In the genomic region with DNA sequence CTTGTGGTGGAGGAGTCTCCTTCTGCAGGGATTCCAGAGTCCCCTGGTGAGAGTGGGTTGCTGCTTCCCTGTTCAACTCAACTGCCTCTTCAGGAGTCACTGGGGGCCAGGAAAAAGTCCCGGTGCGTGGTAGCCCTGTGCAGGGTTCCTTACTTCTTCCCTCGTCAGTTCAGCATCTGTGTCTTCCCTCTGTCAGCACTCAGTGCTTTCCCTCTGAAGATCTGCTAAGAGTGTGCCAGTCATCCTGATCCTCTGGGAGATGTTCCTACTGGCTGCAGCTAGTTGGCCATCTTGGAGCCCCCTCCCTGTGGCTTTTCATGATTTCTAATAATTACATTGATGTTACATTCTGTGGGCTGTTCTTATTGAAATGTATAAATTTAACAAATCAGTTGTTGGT, we compare ENCODE assay signal across 16 cellular contexts. TPM values are rescaled to one million over a fixed set of nuclear protein-coding genes. Genes with fewer than 3 reads are reported as not detected.
A peak's percentile ranks its signal among the peaks of the same experiment; 100 is the strongest.
DNase-seq lines count a peak whose midpoint lies in the region; ATAC-seq, FAIRE-seq and TF ChIP-seq lines count a peak whose summit lies in the region.
"Had no signal": no experiment of that assay in that cellular context is flagged by ENCODE, and none has a peak within 500 bp of the region (broad histone marks: within the 10 kb centered on the region; RNA-seq: fewer than 3 reads in every experiment).

No MANE protein-coding gene starts in this region.

- no peak for TF ChIP-seq CTCF in IMR-90 (conservative IDR thresholded peaks at IDR 0.05; ENCODE audit: low read depth, low read length)
- TF ChIP-seq CTCF in endodermal cell (conservative IDR thresholded peaks at IDR 0.05): no peak
- TF ChIP-seq CTCF in mesothelial cell of epicardium (IDR thresholded peaks at IDR 0.05; ENCODE audit: unreplicated experiment): no peak
- no peak for TF ChIP-seq CTCF in lower leg skin (IDR thresholded peaks at IDR 0.05)

- no peak for TF ChIP-seq RAD21 in IMR-90 (IDR thresholded peaks at IDR 0.05; ENCODE audit: low read length)

- no peak overlapping the region; the same call in 1 of the 2 replicates for H3K14ac ChIP-seq in IMR-90 (replicated peaks; ENCODE audit: low read depth, low read length)

- H3K4me2 ChIP-seq in IMR-90 (ENCODE audit: low read depth, low read length): no peak overlapping the region

- no peak; the same call in 1 of the 2 replicates for ATAC-seq in IMR-90 (ENCODE audit: low read depth)
- ATAC-seq in GM21619 (IDR thresholded peaks at IDR 0.05; ENCODE audit: unreplicated experiment): no peak

- peak overlapping the region; percentile 20 for H3K27ac Mint-ChIP-seq in endodermal cell
- peak overlapping the region; percentile 51 for H3K27ac Mint-ChIP-seq in mesothelial cell of epicardium

- no peak overlapping the region for H2BK120ac ChIP-seq in IMR-90 (ENCODE audit: low read depth, low read length)

- peaks cover 64% of the 10 kb centered on the region for H4K20me1 ChIP-seq in IMR-90 (ENCODE audit: insufficient read depth, low read length)

- no peak overlapping the region for H3K56ac ChIP-seq in IMR-90 (ENCODE audit: extremely low read depth, insufficient read depth, low read length)

- H3K4me3 Mint-ChIP-seq in endodermal cell: no peak overlapping the region
- H3K4me3 Mint-ChIP-seq in mesothelial cell of epicardium: no peak overlapping the region
- H3K4me3 Mint-ChIP-seq: CD14-positive monocyte had no signal

- BruUV-seq in IMR-90 (replicated peaks; lab: Mats Ljungman, UMichigan): no TSS peak

- no peak overlapping the region for H3K18ac ChIP-seq in IMR-90 (ENCODE audit: low read depth, low read length)

- no peak overlapping the region for H2BK20ac ChIP-seq in IMR-90 (ENCODE audit: low read depth, low read length)

- dilution Hi-C loops in IMR-90 (cut with HindIII; ENCODE audit: low sequenced_read_pairs, unreplicated experiment): no loop called here

- DNase-seq in IMR-90: no peak
- DNase-seq in endodermal cell: no peak
- DNase-seq in mesothelial cell of epicardium (ENCODE audit: low spot score in 2 of 2, unreplicated experiment in 2 of 2): no peak
- DNase-seq in G401 (ENCODE audit: low spot score): no peak
- DNase-seq in H54 (ENCODE audit: insufficient read length, low spot score): no peak
- no peak for DNase-seq in lower leg skin (ENCODE audit: low spot score in 2 of 2)
- DNase-seq: AML-193, MM.1S, NCI-H1092, NCI-H2081 treated with DMSO at 0.1 percent for 48 hours, Peyer's patch, SHP77 had no signal

- intact Hi-C loops in IMR-90 (cut with micrococcal nuclease): loop anchor here (5.0 kb wide), 1 partner anchor 36 kb away; no protein-coding TSS in a partner anchor
- intact Hi-C loops in lower leg skin (cut with DNase I; ENCODE audit: low total_unique reads): no loop called here

- no peak for TF ChIP-seq POLR2A in IMR-90 (IDR thresholded peaks at IDR 0.05; ENCODE audit: low read depth, low read length)
- no peak for TF ChIP-seq POLR2A in H54 (IDR thresholded peaks at IDR 0.05; ENCODE audit: low read depth, low read length)
- no peak for TF ChIP-seq POLR2A in lower leg skin (IDR thresholded peaks at IDR 0.05)

- no peak overlapping the region for H4K91ac ChIP-seq in IMR-90 (ENCODE audit: insufficient read depth, low read depth, low read length)

- POLR2A ChIA-PET in IMR-90 (lab: Charles Lee; ENCODE audit: unreplicated experiment): no interaction called here

- peaks cover 4% of the 10 kb centered on the region; the same call in 1 of the 2 replicates for H3K4me1 ChIP-seq in IMR-90 (ENCODE audit: control insufficient read depth, insufficient read depth, low read length)
- no peaks in the 10 kb centered on the region for H3K4me1 ChIP-seq in endodermal cell (ENCODE audit: control insufficient read depth, insufficient read depth, low read length)
- H3K4me1 ChIP-seq: HAP-1, Peyer's patch had no signal

- CTCF ChIA-PET in IMR-90 (lab: Yijun Ruan, JAX): no interaction called here

- H2BK15ac ChIP-seq in IMR-90 (ENCODE audit: low read depth, low read length): no peak overlapping the region

- peaks cover 20% of the 10 kb centered on the region for H3K9me1 ChIP-seq in IMR-90 (ENCODE audit: insufficient read depth, low read length)

- H3K27me3 ChIP-seq in IMR-90 (ENCODE audit: control insufficient read depth, insufficient read depth, low read length) (no peaks in the 10 kb centered on the region), endodermal cell (ENCODE audit: control insufficient read depth, insufficient read depth, low read length, poor library complexity, severe bottlenecking) (no peaks in the 10 kb centered on the region)
- H3K27me3 ChIP-seq: Peyer's patch had no signal

- no peak for FAIRE-seq in H54 (lab: Jason Lieb, UNC)

- H3K9me3 ChIP-seq in IMR-90 (ENCODE audit: control insufficient read depth, insufficient read depth, low read length) (no peaks in the 10 kb centered on the region), endodermal cell (ENCODE audit: control insufficient read depth, low read length) (no peaks in the 10 kb centered on the region)
- H3K9me3 ChIP-seq: HAP-1, Peyer's patch had no signal

- no peak overlapping the region for H3K4me3 ChIP-seq in IMR-90 (ENCODE audit: insufficient read depth, low read depth, low read length)
- no peak overlapping the region for H3K4me3 ChIP-seq in endodermal cell (ENCODE audit: low read length)
- no peak overlapping the region for H3K4me3 ChIP-seq in lower leg skin (ENCODE audit: low read depth, poor library complexity, severe bottlenecking)
- H3K4me3 ChIP-seq: HAP-1, Peyer's patch, SK-N-MC had no signal

- H2BK5ac ChIP-seq in IMR-90 (ENCODE audit: low read depth, low read length, poor library complexity, severe bottlenecking): no peak overlapping the region

- H3K4me1 Mint-ChIP-seq in endodermal cell (peaks cover 11% of the 10 kb centered on the region), mesothelial cell of epicardium (peaks cover 2% of the 10 kb centered on the region)

- no peak overlapping the region for H3K23ac ChIP-seq in IMR-90 (ENCODE audit: low read depth, low read length)

- no peak overlapping the region for H3K27ac ChIP-seq in IMR-90 (ENCODE audit: insufficient read depth, low read length)
- H3K27ac ChIP-seq in endodermal cell (ENCODE audit: low read depth, low read length): no peak overlapping the region
- H3K27ac ChIP-seq: Peyer's patch, SK-N-MC had no signal

- H3K27me3 Mint-ChIP-seq in endodermal cell (ENCODE audit: insufficient read depth) (no peaks in the 10 kb centered on the region), mesothelial cell of epicardium (ENCODE audit: low read depth) (no peaks in the 10 kb centered on the region)

- no peak overlapping the region for H2AK5ac ChIP-seq in IMR-90 (ENCODE audit: low read depth, low read length)

- H3K36me3 ChIP-seq in IMR-90 (ENCODE audit: control insufficient read depth, insufficient read depth, low read length) (no peaks in the 10 kb centered on the region), endodermal cell (ENCODE audit: control insufficient read depth, insufficient read depth, low read length) (peaks cover 7% of the 10 kb centered on the region)
- H3K36me3 ChIP-seq: HAP-1, Peyer's patch had no signal

- H3K79me1 ChIP-seq in IMR-90 (ENCODE audit: low read depth in 1 of 2, low read length in 2 of 2): peaks cover 21 to 84% of the 10 kb centered on the region in 2 experiments

- H3K9ac ChIP-seq in IMR-90 (ENCODE audit: low read depth, low read length): no peak overlapping the region
- H3K9ac ChIP-seq in endodermal cell (ENCODE audit: extremely low read depth, low read length, poor library complexity, severe bottlenecking): no peak overlapping the region

- H3K9me3 Mint-ChIP-seq in endodermal cell: no peaks in the 10 kb centered on the region
- H3K9me3 Mint-ChIP-seq in mesothelial cell of epicardium: peaks cover 9% of the 10 kb centered on the region

- in situ Hi-C loops in IMR-90 (cut with MboI; ENCODE audit: low sequenced_read_pairs) (no loop called here), G401 (cut with HindIII; ENCODE audit: low sequenced_read_pairs) (no loop called here)

- H2AK9ac ChIP-seq in IMR-90 (replicated peaks; ENCODE audit: low read depth, low read length, poor library complexity): peak overlapping the region; percentile 24

- H4K8ac ChIP-seq in IMR-90 (ENCODE audit: low read depth in 2 of 2, low read length in 2 of 2): no peak overlapping the region

- no peak overlapping the region for H3K4ac ChIP-seq in IMR-90 (ENCODE audit: low read depth, low read length)

- H4K5ac ChIP-seq in IMR-90 (ENCODE audit: low read depth, low read length): no peak overlapping the region

- WGBS in IMR-90 (ENCODE audit: extremely low coverage in 2 of 2, insufficient read length in 1 of 2), 2 experiments: no CpG with 5 or more reads among the region's 3 CpGs
- WGBS in endodermal cell (ENCODE audit: insufficient coverage in 1 of 2, insufficient read length in 1 of 2), 2 experiments: 94 to 98% methylated on average over 3 of the region's 3 CpGs
- 77% methylated on average over 3 of the region's 3 CpGs for WGBS in lower leg skin, 2 donors

- H2AFZ ChIP-seq in IMR-90 (replicated peaks; ENCODE audit: low read length, poor library complexity): no peak overlapping the region

- H3K36me3 Mint-ChIP-seq in endodermal cell (ENCODE audit: low read depth): peaks cover 23% of the 10 kb centered on the region
- peaks cover 32% of the 10 kb centered on the region for H3K36me3 Mint-ChIP-seq in mesothelial cell of epicardium

TF ChIP-seq in IMR-90, 13 proteins besides CTCF, POLR2A, EP300 and RAD21 (continues in another document):
- TF ChIP-seq ELK1 (IDR thresholded peaks at IDR 0.05; ENCODE audit: borderline replicate concordance, low read depth, low read length) (no peak), RCOR1 (IDR thresholded peaks at IDR 0.05; ENCODE audit: insufficient replicate concordance, low read length) (no peak)

RNA-seq across cellular contexts. Expression of gene NF1, which starts 36.5 kb away (rescaled TPM):
- total RNA-seq in IMR-90 (2012; rRNA removed): 48.3 and 48.6 TPM in 2 replicates
- 16.1 and 17.9 TPM in 2 replicates for polyA plus RNA-seq in IMR-90 (2012; rRNA removed)
- 4.8 and 5.0 TPM in 2 replicates for polyA plus RNA-seq in IMR-90 (2012; cell fraction: cytosol; rRNA removed)
- 10.1 and 96.9 TPM in 2 replicates for polyA plus RNA-seq in IMR-90 (2012; cell fraction: nucleus; rRNA removed; ENCODE audit: low replicate concordance)
- total RNA-seq in endodermal cell: 10 to 100 TPM; 61.9 to 69.3 TPM
- polyA plus RNA-seq in endodermal cell (2013, experiment 1 of 2): 35.2 TPM
- 34.2 TPM for polyA plus RNA-seq in endodermal cell (2013, experiment 2 of 2)
- 91.9 to 104 TPM (median 94.5 TPM) in 3 replicates for total RNA-seq in mesothelial cell of epicardium
- 11.1 and 15.1 TPM in 2 replicates for total RNA-seq in G401 (2014; rRNA removed; shearing (Covaris generic))
- total RNA-seq in lower leg skin: 10 to 100 TPM; 27.5 to 48.6 (median 34.3) TPM
